In the genomic region with DNA sequence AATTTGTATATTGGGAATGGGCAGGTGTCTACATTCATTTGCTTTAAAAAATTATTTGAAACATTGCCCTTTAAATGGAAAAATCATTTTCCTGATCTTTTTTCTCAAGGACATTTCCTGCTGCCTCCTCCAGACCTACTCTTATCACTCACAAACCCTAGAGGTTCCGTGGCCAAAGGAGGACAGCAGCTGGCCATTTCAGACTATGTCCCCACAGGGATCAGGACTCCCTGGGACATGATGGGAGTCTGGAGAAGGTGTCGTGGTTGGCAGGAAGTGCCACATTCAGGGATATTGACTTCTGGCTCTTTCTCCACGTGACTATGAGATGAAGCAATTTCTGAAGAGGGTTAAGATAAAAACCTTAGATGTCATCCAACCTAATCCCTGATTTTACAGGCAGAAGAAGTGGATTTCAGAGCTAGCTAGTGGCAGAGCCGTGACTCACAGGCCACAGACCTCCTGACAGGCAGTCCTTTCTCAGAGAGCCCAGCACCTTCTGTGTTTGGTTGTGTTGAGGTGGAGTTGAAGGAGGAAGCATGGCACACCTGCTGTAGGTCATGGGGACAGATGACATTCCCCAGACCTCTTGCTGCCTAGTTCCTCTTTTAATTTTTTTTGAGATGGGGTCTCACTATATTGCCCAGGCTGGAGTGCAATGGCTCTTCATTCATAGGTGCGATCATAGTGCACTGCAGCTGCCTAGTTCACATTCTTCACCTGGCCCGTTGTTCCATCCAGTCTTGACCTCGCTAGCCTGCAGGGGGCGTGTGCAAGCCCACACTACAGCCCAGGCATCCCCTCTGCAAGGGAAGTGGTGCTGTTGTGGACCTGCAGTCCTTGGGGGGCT, we compare ENCODE assay signal across 10 cellular contexts. TPM values are rescaled to one million over a fixed set of nuclear protein-coding genes. Genes with fewer than 3 reads are reported as not detected.
A peak's percentile ranks its signal among the peaks of the same experiment; 100 is the strongest.
DNase-seq lines count a peak whose midpoint lies in the region; ATAC-seq, FAIRE-seq and TF ChIP-seq lines count a peak whose summit lies in the region.
"Had no signal": no experiment of that assay in that cellular context is flagged by ENCODE, and none has a peak within 500 bp of the region (broad histone marks: within the 10 kb centered on the region; RNA-seq: fewer than 3 reads in every experiment).

No MANE protein-coding gene starts in this region.

- FAIRE-seq in bronchial epithelial cell (lab: Jason Lieb, UNC): no peak

- H3K9me3 Mint-ChIP-seq in nephron progenitor cell: peaks cover 3% of the 10 kb centered on the region

- H3K4me3 ChIP-seq in LNCaP clone FGC (ENCODE audit: low read depth, low read length): no peak overlapping the region
- H3K4me3 ChIP-seq in bronchial epithelial cell (ENCODE audit: low read depth, low read length): no peak overlapping the region

- no peak for ATAC-seq in GM19395 (IDR thresholded peaks at IDR 0.05; ENCODE audit: unreplicated experiment)

- peak overlapping the region; percentile 26 for H3K4me3 Mint-ChIP-seq in nephron progenitor cell

- H3K36me3 ChIP-seq in bronchial epithelial cell (ENCODE audit: control insufficient read depth, insufficient read depth, low read length): no peaks in the 10 kb centered on the region

- no peaks in the 10 kb centered on the region for H3K27me3 ChIP-seq in bronchial epithelial cell (ENCODE audit: control insufficient read depth, insufficient read depth, low read length)

- TF ChIP-seq CTCF in LNCaP clone FGC (IDR thresholded peaks at IDR 0.05; ENCODE audit: control insufficient read depth, extremely low read depth, insufficient read depth) (peak; percentile 58), bronchial epithelial cell (IDR thresholded peaks at IDR 0.05; ENCODE audit: insufficient read depth, low read length, severe bottlenecking) (peak; percentile 58), nephron progenitor cell (IDR thresholded peaks at IDR 0.05) (peak; percentile 39)

- DNase-seq in NCI-H1694 (lab: John Stamatoyannopoulos, UW) (peak; percentile 5), NCI-H1694 treated with DMSO at 0.1 percent for 48 hours (lab: John Stamatoyannopoulos, UW) (no peak), LNCaP clone FGC (ENCODE audit: low read depth) (no peak), bronchial epithelial cell (ENCODE audit: low read depth) (no peak), nephron progenitor cell (peak; percentile 21), HCEC 1CT (no peak), NCI-H1105 treated with DMSO at 0.1 percent for 48 hours (lab: John Stamatoyannopoulos, UW) (no peak)
- DNase-seq: NCI-H187 treated with DMSO at 0.1 percent for 48 hours had no signal

- H3K4me1 Mint-ChIP-seq in nephron progenitor cell: peaks cover 60% of the 10 kb centered on the region

- H3K27ac Mint-ChIP-seq in nephron progenitor cell: no peak overlapping the region

- no peaks in the 10 kb centered on the region for H3K36me3 Mint-ChIP-seq in nephron progenitor cell (ENCODE audit: low read depth)

- H3K27me3 Mint-ChIP-seq in nephron progenitor cell (ENCODE audit: low read depth, poor library complexity): peaks cover 4% of the 10 kb centered on the region

RNA-seq across cellular contexts. Expression of a gene that starts 25.5 kb away (rescaled TPM):
- total RNA-seq in bronchial epithelial cell: not detected in 2 replicates
- total RNA-seq: dermis microvascular lymphatic vessel endothelial cell had no signal

RNA-seq across cellular contexts. Expression of a gene that starts 27.2 kb away (rescaled TPM):
- total RNA-seq in bronchial epithelial cell: 0.13 TPM in 1 of 2 replicates, not detected in the other
- total RNA-seq: dermis microvascular lymphatic vessel endothelial cell had no signal

Comparison
In these comparisons a context has a peak if more than half of its experiments do, and no peak if none do; other contexts are left out.
1. DNase-seq: peak in NCI-H1694 (single experiment) and nephron progenitor cell (single experiment); none in NCI-H1694 treated with DMSO at 0.1 percent for 48 hours (single experiment), LNCaP clone FGC (single experiment), bronchial epithelial cell (single experiment), HCEC 1CT (single experiment) and NCI-H1105 treated with DMSO at 0.1 percent for 48 hours (single experiment).
2. Peak in every context shown above with its lines, with median percentiles within 50 percentile points of each other: CTCF ChIP-seq.